In genomic region chr6:31877125-31877650, GRCh38 we compare ENCODE assay signal across 2 cellular contexts.
TF ChIP-seq lines count a peak whose summit lies in the region.

No MANE protein-coding gene starts in this region.

TF ChIP-seq in HCT116, 20 proteins besides CTCF, POLR2A, EP300 and RAD21 (continued from another document):
- TF ChIP-seq REST (IDR thresholded peaks at IDR 0.05; ENCODE audit: low read depth): no peak
- no peak for TF ChIP-seq SP1 (IDR thresholded peaks at IDR 0.05; ENCODE audit: low read depth)
- TF ChIP-seq EGR1 (IDR thresholded peaks at IDR 0.05; ENCODE audit: low read depth): no peak
- no peak for TF ChIP-seq EZH2 (IDR thresholded peaks at IDR 0.05)
- TF ChIP-seq YY1 (IDR thresholded peaks at IDR 0.05; ENCODE audit: extremely low read depth, insufficient replicate concordance, low read depth, low read length): no peak
- TF ChIP-seq SRF (IDR thresholded peaks at IDR 0.05; ENCODE audit: low read depth): no peak
- TF ChIP-seq JUND (IDR thresholded peaks at IDR 0.05): no peak
- TF ChIP-seq ZNF274 (IDR thresholded peaks at IDR 0.05; ENCODE audit: low read depth, low read length): no peak
- TF ChIP-seq SIN3A (IDR thresholded peaks at IDR 0.05; ENCODE audit: low read depth): no peak
- no peak for TF ChIP-seq MAX (IDR thresholded peaks at IDR 0.05)
- TF ChIP-seq CEBPB (IDR thresholded peaks at IDR 0.05; ENCODE audit: low read depth): no peak
- TF ChIP-seq FOSL1 (IDR thresholded peaks at IDR 0.05; ENCODE audit: low read depth): no peak
- TF ChIP-seq ELF1 (IDR thresholded peaks at IDR 0.05; ENCODE audit: borderline replicate concordance, low read depth): no peak
- TF ChIP-seq ATF3 (IDR thresholded peaks at IDR 0.05): no peak
TF ChIP-seq in HCT116: peak in this region for 0.

TF ChIP-seq in SK-N-SH treated with all-trans-retinoic acid at 6 μM for 48 hours, 23 proteins besides CTCF, POLR2A, EP300 and RAD21 (continued from another document):
- no peak for TF ChIP-seq POU6F1 (CRISPR knock-in tag; IDR thresholded peaks at IDR 0.05; ENCODE audit: borderline replicate concordance, low read depth)
- no peak for TF ChIP-seq ZFP30 (CRISPR knock-in tag; IDR thresholded peaks at IDR 0.05)
- TF ChIP-seq BACH2 (CRISPR knock-in tag; IDR thresholded peaks at IDR 0.05; ENCODE audit: borderline replicate concordance): no peak
- no peak for TF ChIP-seq PATZ1 (CRISPR knock-in tag; IDR thresholded peaks at IDR 0.05; ENCODE audit: borderline replicate concordance)
- no peak for TF ChIP-seq ZNF70 (CRISPR knock-in tag; IDR thresholded peaks at IDR 0.05)
- no peak for TF ChIP-seq ZNF565 (CRISPR knock-in tag; conservative IDR thresholded peaks at IDR 0.05; ENCODE audit: low read depth)
- TF ChIP-seq CREB5 (CRISPR knock-in tag; IDR thresholded peaks at IDR 0.05; ENCODE audit: low read depth): no peak
- no peak for TF ChIP-seq ESRRG (CRISPR knock-in tag; IDR thresholded peaks at IDR 0.05)
- TF ChIP-seq TOX (CRISPR knock-in tag; IDR thresholded peaks at IDR 0.05; ENCODE audit: borderline replicate concordance): no peak
- TF ChIP-seq ISL1 (CRISPR knock-in tag; IDR thresholded peaks at IDR 0.05): no peak
- no peak for TF ChIP-seq OSR1 (CRISPR knock-in tag; IDR thresholded peaks at IDR 0.05)
- no peak for TF ChIP-seq RARB (CRISPR knock-in tag; IDR thresholded peaks at IDR 0.05)
- no peak for TF ChIP-seq SNAI2 (CRISPR knock-in tag; IDR thresholded peaks at IDR 0.05)
- no peak for TF ChIP-seq TSHZ2 (CRISPR knock-in tag; IDR thresholded peaks at IDR 0.05)
- TF ChIP-seq TCF4 (CRISPR knock-in tag; IDR thresholded peaks at IDR 0.05; ENCODE audit: borderline replicate concordance): no peak
- no peak for TF ChIP-seq ZNF8 (CRISPR knock-in tag; IDR thresholded peaks at IDR 0.05)
TF ChIP-seq in SK-N-SH treated with all-trans-retinoic acid at 6 μM for 48 hours: peak in this region for 0.
